ENCODE assay signal across 8 cellular contexts in genomic region chr16:1378804-1379053, GRCh38. TPM values are rescaled to one million over a fixed set of nuclear protein-coding genes. Genes with fewer than 3 reads are reported as not detected.
DNase-seq lines count a peak whose midpoint lies in the region; ATAC-seq, FAIRE-seq and TF ChIP-seq lines count a peak whose summit lies in the region.

No MANE protein-coding gene starts in this region.

- DNase-seq in A673 (ENCODE audit: low spot score) = no peak
- no peak for DNase-seq in breast epithelium (ENCODE audit: low spot score in 2 of 2)
- no peak for DNase-seq in NCI-H82 treated with DMSO at 0.1 percent for 48 hours (lab: John Stamatoyannopoulos, UW; ENCODE audit: unreplicated experiment)
- DNase-seq in GM19239 (ENCODE audit: insufficient read length, low spot score) = no peak
- no peak for DNase-seq in amniotic stem cell (lab: John Stamatoyannopoulos, UW)
- DNase-seq in NCI-H748 treated with DMSO at 0.1 percent for 48 hours (lab: John Stamatoyannopoulos, UW) = no peak

- FAIRE-seq in GM19239 (lab: Jason Lieb, UNC) = no peak

- H3K4me1 ChIP-seq in A673 (ENCODE audit: insufficient read depth, low read length, poor library complexity, severe bottlenecking) = peaks cover 16% of the 10 kb centered on the region
- H3K4me1 ChIP-seq in breast epithelium = peaks cover 0 to 6% of the 10 kb centered on the region in 2 donors
- peaks cover 0 to 14% of the 10 kb centered on the region in 2 donors for H3K4me1 ChIP-seq in muscle layer of duodenum (ENCODE audit: control insufficient read depth in 1 of 2, insufficient read depth in 2 of 2, low read length in 2 of 2)

- no peaks in the 10 kb centered on the region for H3K9me3 ChIP-seq in A673 (ENCODE audit: low read depth, low read length, poor library complexity, severe bottlenecking)
- no peaks in the 10 kb centered on the region for H3K9me3 ChIP-seq in breast epithelium
- no peaks in the 10 kb centered on the region for H3K9me3 ChIP-seq in muscle layer of duodenum (ENCODE audit: control insufficient read depth in 1 of 2, low read length in 2 of 2)

- BruUV-seq in A673 (replicated peaks; lab: Mats Ljungman, UMichigan) = no TSS peak

- H3K4me3 ChIP-seq in A673 (ENCODE audit: low read depth, low read length, poor library complexity, severe bottlenecking) (peak overlapping the region; percentile 90), breast epithelium (peak overlapping the region; percentile 48 to 75 (median 49)), muscle layer of duodenum (ENCODE audit: low read depth in 1 of 2, low read length in 2 of 2) (peak overlapping the region; percentile 11 to 60)

- CTCF ChIA-PET in A673 (lab: Charles Lee) = no interaction called here

- ATAC-seq in HG02970 (IDR thresholded peaks at IDR 0.05; ENCODE audit: low FRiP score, unreplicated experiment) = peak; percentile 5

- H3K27me3 ChIP-seq in A673 (replicated peaks; ENCODE audit: insufficient read depth, low read depth, low read length, poor library complexity) (no peaks in the 10 kb centered on the region), breast epithelium (no peaks in the 10 kb centered on the region), muscle layer of duodenum (ENCODE audit: low read depth, low read length) (no peaks in the 10 kb centered on the region)

- TF ChIP-seq CTCF in A673 (conservative IDR thresholded peaks at IDR 0.05; ENCODE audit: low read depth, low read length) (no peak), breast epithelium (IDR thresholded peaks at IDR 0.05) (no peak)

- intact Hi-C loops in A673 (cut with micrococcal nuclease; ENCODE audit: unreplicated experiment) = no loop called here
- intact Hi-C loops in breast epithelium (cut with DNase I; ENCODE audit: low total_unique reads) = no loop called here

- H3K36me3 ChIP-seq in A673 (ENCODE audit: insufficient read depth, low read length, poor library complexity, severe bottlenecking) (peaks cover 10% of the 10 kb centered on the region), breast epithelium (peaks cover 7% of the 10 kb centered on the region), muscle layer of duodenum (ENCODE audit: control insufficient read depth in 1 of 2, insufficient read depth in 2 of 2, low read length in 2 of 2) (peaks cover 0 to 22% of the 10 kb centered on the region in 2 donors)

- POLR2A ChIA-PET in A673 (lab: Charles Lee; ENCODE audit: low non-redundant PET) = interaction anchor here (0.7 kb wide), 1 partner anchor 22 kb away, joined by 3 read pairs; no protein-coding TSS in a partner anchor

- H3K27ac ChIP-seq in A673 (ENCODE audit: low read depth, low read length, poor library complexity, severe bottlenecking) = peak overlapping the region; percentile 97
- H3K27ac ChIP-seq in breast epithelium = peak overlapping the region; percentile 54 to 77
- no peak overlapping the region for H3K27ac ChIP-seq in muscle layer of duodenum (ENCODE audit: low read length)

- no peak for TF ChIP-seq POLR2A in breast epithelium (IDR thresholded peaks at IDR 0.05)

RNA-seq across cellular contexts. Expression of gene GNPTG, which starts 27.0 kb away (rescaled TPM):
- total RNA-seq in A673 (2021) = 20.9 and 32.7 TPM in 2 replicates
- total RNA-seq in breast epithelium = 10 to 100 TPM; 50.5 to 89.3 (median 58.4) TPM

RNA-seq across cellular contexts. Expression of gene TSR3, which starts 27.1 kb away (rescaled TPM):
- 55.0 and 57.2 TPM in 2 replicates for total RNA-seq in A673 (2021)
- 10 to 100 TPM; 54.4 to 72.3 (median 59.6) TPM for total RNA-seq in breast epithelium

RNA-seq across cellular contexts. Expression of gene UNKL, which starts 35.8 kb away (rescaled TPM):
- total RNA-seq in A673 (2021) (86.7 and 88.5 TPM in 2 replicates), breast epithelium (10 to 100 TPM; 18.6 to 28.5 (median 27.5) TPM)

RNA-seq across cellular contexts. Expression of gene UQCC4, which starts 41.8 kb away (rescaled TPM):
- total RNA-seq in A673 (2021) (17.8 and 19.5 TPM in 2 replicates), breast epithelium (10 to 100 TPM; 10.4 to 18.7 (median 14.6) TPM)

RNA-seq across cellular contexts. Expression of gene BAIAP3, which starts 45.3 kb away (rescaled TPM):
- total RNA-seq in A673 (2021) (2.0 and 3.7 TPM in 2 replicates), breast epithelium (1 to 10 TPM; 2.7 to 8.2 (median 7.3) TPM)

Comparison
In these comparisons a context has a peak if more than half of its experiments do, and no peak if none do; other contexts are left out.
1. H3K4me3 ChIP-seq: peak in every context shown above with its lines; median percentile 90 in A673; 49 in breast epithelium; 36 in muscle layer of duodenum.